In the genomic region with DNA sequence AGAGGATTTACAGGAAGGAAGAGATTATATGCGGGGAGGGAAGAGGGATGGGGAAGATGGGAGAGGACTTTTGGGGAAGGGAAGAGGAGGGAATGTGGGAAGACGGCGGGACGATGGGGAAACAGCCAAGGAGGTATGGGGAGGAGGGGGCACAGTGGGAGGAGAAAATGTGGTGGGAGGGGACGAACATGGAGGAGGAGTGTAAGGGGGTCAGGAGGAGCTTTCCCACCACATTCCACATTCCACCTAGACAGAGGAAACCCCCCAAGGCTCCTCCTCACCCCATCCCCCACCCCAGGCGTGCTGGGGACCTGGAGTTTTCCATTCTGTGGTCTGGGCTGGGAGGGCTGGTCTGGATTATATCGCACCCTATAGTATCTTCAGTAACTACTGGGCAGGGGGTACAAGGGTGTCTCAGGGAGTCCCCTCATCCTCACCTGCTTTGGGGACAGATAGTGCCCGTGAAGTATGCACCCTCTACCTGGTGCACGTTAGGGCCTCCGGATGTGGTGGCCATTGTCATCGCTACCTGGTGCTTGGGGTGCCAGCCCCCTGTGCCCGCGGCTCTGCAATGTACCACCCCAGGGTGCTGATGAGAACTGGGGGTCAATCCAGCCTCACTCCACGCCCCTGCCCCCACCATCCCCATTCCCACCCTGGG, we compare ENCODE assay signal across 10 cellular contexts. TPM values are rescaled to one million over a fixed set of nuclear protein-coding genes. Genes with fewer than 3 reads are reported as not detected.
DNase-seq lines count a peak whose midpoint lies in the region; TF ChIP-seq lines count a peak whose summit lies in the region.
"Had no signal": no experiment of that assay in that cellular context is flagged by ENCODE, and none has a peak within 500 bp of the region (broad histone marks: within the 10 kb centered on the region; RNA-seq: fewer than 3 reads in every experiment).

No MANE protein-coding gene starts in this region.

- no TSS peak for BruUV-seq in Calu3 (replicated peaks; lab: Mats Ljungman, UMichigan)

- H3K27me3 ChIP-seq in H7 (ENCODE audit: control insufficient read depth, insufficient read depth, low read length) = no peaks in the 10 kb centered on the region

- POLR2A ChIA-PET in RWPE1 (lab: Yijun Ruan, JAX; ENCODE audit: low non-redundant PET) = no interaction called here

- peaks cover 50% of the 10 kb centered on the region for H3K27me3 Mint-ChIP-seq in Calu3 (ENCODE audit: unreplicated experiment)

- peaks cover 17% of the 10 kb centered on the region for H3K4me1 Mint-ChIP-seq in Calu3 (ENCODE audit: low read depth, unreplicated experiment)

- peak; percentile 91 for DNase-seq in H7
- no peak for DNase-seq in astrocyte of the cerebellum (ENCODE audit: low read depth)
- peak; percentile 87 for DNase-seq in iPS DF 4.7 (ENCODE audit: extremely low read depth, low spot score)
- DNase-seq in posterior vena cava (ENCODE audit: low spot score) = peak; percentile 71
- no peak for DNase-seq in NCI-H2196 treated with DMSO at 0.1 percent for 48 hours (lab: John Stamatoyannopoulos, UW; ENCODE audit: unreplicated experiment)
- no peak for DNase-seq in Calu3
- no peak for DNase-seq in A172 (ENCODE audit: low spot score)
- no peak for DNase-seq in RWPE1 (ENCODE audit: low spot score)
- DNase-seq: activated B cell treated with CpG ODN at 0.5 μM for 24 hours, cerebellar nuclear complex had no signal

- no peak overlapping the region for H3K4me3 Mint-ChIP-seq in Calu3 (ENCODE audit: low read depth, unreplicated experiment)
- H3K4me3 Mint-ChIP-seq: activated B cell treated with CpG ODN at 0.5 μM for 24 hours had no signal

- TF ChIP-seq CTCF in astrocyte of the cerebellum (IDR thresholded peaks at IDR 0.05; ENCODE audit: low read depth, low read length, missing control alignments) (no peak), Calu3 (IDR thresholded peaks at IDR 0.05; ENCODE audit: unreplicated experiment) (no peak), RWPE1 (conservative IDR thresholded peaks at IDR 0.05; ENCODE audit: low read depth) (no peak)

- in situ Hi-C loops in astrocyte of the cerebellum (cut with HindIII; ENCODE audit: low sequenced_read_pairs) = no loop called here

- H3K36me3 Mint-ChIP-seq in Calu3 (ENCODE audit: insufficient read depth, unreplicated experiment) = peaks cover 5% of the 10 kb centered on the region

- no peak overlapping the region for H3K27ac ChIP-seq in RWPE1

- CTCF ChIA-PET in Calu3 (lab: Charles Lee) = interaction anchor here (1.0 kb wide), 1 partner anchor 27 kb away, joined by 3 read pairs; no protein-coding TSS in a partner anchor
- CTCF ChIA-PET in RWPE1 (lab: Yijun Ruan, JAX) = interaction anchor here (0.8 to 1.8 kb wide), 3 partner anchors 10 to 27 kb away, joined by 3 to 6 read pairs (median 5); no protein-coding TSS in a partner anchor

- intact Hi-C loops in posterior vena cava (cut with DNase I) = loop anchor here in 1 of 2 donors (2.0 kb wide), 1 partner anchor 68 kb away; no protein-coding TSS in a partner anchor
- intact Hi-C loops in Calu3 (cut with micrococcal nuclease; ENCODE audit: unreplicated experiment) = no loop called here

- H3K4me3 ChIP-seq in H7 (ENCODE audit: insufficient read depth, low read depth, low read length) (peak overlapping the region; percentile 36), astrocyte of the cerebellum (ENCODE audit: low read depth, low read length) (peak overlapping the region; percentile 3)

- no peaks in the 10 kb centered on the region for H3K9me3 Mint-ChIP-seq in Calu3 (ENCODE audit: low read depth, unreplicated experiment)
- H3K9me3 Mint-ChIP-seq: activated B cell treated with CpG ODN at 0.5 μM for 24 hours had no signal

- no peak overlapping the region for H3K27ac Mint-ChIP-seq in Calu3 (ENCODE audit: unreplicated experiment)
- H3K27ac Mint-ChIP-seq: activated B cell treated with CpG ODN at 0.5 μM for 24 hours had no signal

- no peaks in the 10 kb centered on the region for H3K36me3 ChIP-seq in H7 (replicated peaks; ENCODE audit: control insufficient read depth, insufficient read depth, low read length)

RNA-seq across cellular contexts. Expression of gene PTGIS, which starts 0.7 kb away (rescaled TPM):
- 14.3 and 15.4 TPM in 2 replicates for total RNA-seq in H7 (2014; rRNA removed; shearing (Covaris generic))
- total RNA-seq in posterior vena cava (100 to 1,000 TPM; 359 to 447 TPM), Calu3 (2022) (0.26 and 0.29 TPM in 2 replicates)
- 0.07 and 0.14 TPM in 2 replicates for total RNA-seq in A172 (2014; rRNA removed; shearing (Covaris generic))
- total RNA-seq: activated B cell treated with CpG ODN at 0.5 μM for 24 hours had no signal

Comparison
In these comparisons a context has a peak if more than half of its experiments do, and no peak if none do; other contexts are left out.
1. DNase-seq: peak in H7 (single experiment), iPS DF 4.7 (single experiment) and posterior vena cava (single experiment); none in astrocyte of the cerebellum (single experiment), NCI-H2196 treated with DMSO at 0.1 percent for 48 hours (single experiment), Calu3 (single experiment), A172 (single experiment) and RWPE1 (single experiment).
2. RNA of gene PTGIS, which starts 0.7 kb away (total RNA-seq): 359 to 447 TPM in posterior vena cava; 14.3 to 15.4 TPM in H7, 0.26 to 0.29 TPM in Calu3 and 0.07 to 0.14 TPM in A172; every median in the first group is over 10 times any median in the second.